In the genomic region with DNA sequence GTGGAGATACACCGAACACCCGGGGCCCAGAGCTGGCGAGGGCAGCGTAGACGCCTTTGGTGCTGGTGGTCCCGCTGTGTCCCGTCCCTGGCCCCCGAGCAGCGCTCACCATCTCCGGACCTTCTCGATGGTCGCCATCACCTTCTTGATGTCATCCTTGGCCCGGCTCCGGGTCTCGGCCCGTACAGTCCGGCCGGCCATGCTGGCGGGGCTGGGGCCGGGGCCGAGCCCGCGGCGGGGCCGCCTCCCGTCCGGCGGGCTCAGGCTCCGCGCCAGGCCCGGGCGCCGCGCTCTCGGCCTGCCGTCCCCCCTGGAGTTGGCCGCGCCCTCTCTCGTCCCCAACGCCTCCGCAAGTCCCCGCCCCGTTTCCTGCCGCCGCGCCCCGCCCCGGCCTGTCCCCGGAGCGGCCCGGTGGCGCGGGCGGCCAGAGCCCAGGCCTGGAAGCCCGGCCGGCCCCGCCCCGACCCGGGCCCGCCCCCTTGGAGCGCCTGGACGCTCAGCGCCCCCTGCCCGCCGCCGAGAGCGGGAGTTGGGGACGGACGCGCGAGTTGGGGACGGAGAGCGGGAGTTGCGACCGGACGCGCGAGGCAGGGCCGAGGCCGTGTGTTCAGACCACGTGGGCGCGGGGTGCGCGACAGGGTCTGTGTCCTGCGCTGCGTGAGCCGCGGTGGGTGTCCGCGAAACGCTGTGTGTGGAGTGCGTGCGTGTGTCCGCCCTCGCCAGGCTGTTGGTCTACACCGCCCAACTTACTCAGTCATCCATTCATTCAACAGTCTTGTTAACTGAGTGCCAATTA, we compare ENCODE assay signal across 8 cellular contexts. TPM values are rescaled to one million over a fixed set of nuclear protein-coding genes. Genes with fewer than 3 reads are reported as not detected.
DNase-seq lines count a peak whose midpoint lies in the region; ATAC-seq and TF ChIP-seq lines count a peak whose summit lies in the region.

A gene (minus strand): TSS at position 334 of the 796 bp plus-strand sequence. CDS start 133 bp downstream, at position 201.

- POLR2A ChIA-PET in activated CD8-positive, alpha-beta T cell treated with anti-CD3 and anti-CD28 coated beads, Interleukin-2, amount 10 ng/mL, durations not matched to agents 7 days and 5 days (lab: Charles Lee) = interaction anchor here (1.4 to 3.2 kb wide), 2 partner anchors 8 to 18 kb away, joined by 6 to 26 read pairs; no protein-coding TSS in a partner anchor

- H3K4me3 Mint-ChIP-seq in activated CD8-positive, alpha-beta T cell treated with anti-CD3 and anti-CD28 coated beads, Interleukin-2, amount 10 ng/mL, durations not matched to agents 7 days and 5 days = peak within 1 kb of the TSS; percentile 88

- H3K27ac ChIP-seq in C4-2B = peak within 1 kb of the TSS; percentile 93

- CTCF ChIA-PET in activated CD8-positive, alpha-beta T cell treated with anti-CD3 and anti-CD28 coated beads, Interleukin-2, amount 10 ng/mL, durations not matched to agents 7 days and 5 days (lab: Charles Lee) = no interaction called here

- DNase-seq in GM19238 (ENCODE audit: insufficient read length, low spot score) (peak; percentile 86), NCI-H748 treated with DMSO at 0.1 percent for 48 hours (lab: John Stamatoyannopoulos, UW) (peak; percentile 54), medulla oblongata (ENCODE audit: extremely low spot score) (peak; percentile 88)
- DNase-seq in activated CD8-positive, alpha-beta T cell treated with anti-CD3 and anti-CD28 coated beads, Interleukin-2, amount 10 ng/mL, durations not matched to agents 7 days and 5 days = peak; percentile 86
- DNase-seq in effector CD4-positive, alpha-beta T cell = peak; percentile 69
- DNase-seq in stimulated activated CD8-positive, alpha-beta memory T cell treated with anti-CD3 and anti-CD28 coated beads, Interleukin-12 subunit alpha, Interleukin-12 subunit beta, amount 100 ng/mL, for 1 hour (ENCODE audit: low read depth) = peak; percentile 64

- TF ChIP-seq CTCF in C4-2B (conservative IDR thresholded peaks at IDR 0.05) = peak; percentile 79

- H3K4me1 Mint-ChIP-seq in activated CD8-positive, alpha-beta T cell treated with anti-CD3 and anti-CD28 coated beads, Interleukin-2, amount 10 ng/mL, durations not matched to agents 7 days and 5 days (ENCODE audit: low read depth) = peaks cover 42% of the 10 kb centered on the region

- no peaks in the 10 kb centered on the region for H3K9me3 Mint-ChIP-seq in activated CD8-positive, alpha-beta T cell treated with anti-CD3 and anti-CD28 coated beads, Interleukin-2, amount 10 ng/mL, durations not matched to agents 7 days and 5 days (ENCODE audit: insufficient read depth)

- H3K27me3 Mint-ChIP-seq in activated CD8-positive, alpha-beta T cell treated with anti-CD3 and anti-CD28 coated beads, Interleukin-2, amount 10 ng/mL, durations not matched to agents 7 days and 5 days (ENCODE audit: low read depth) = no peaks in the 10 kb centered on the region

- H3K27ac Mint-ChIP-seq in activated CD8-positive, alpha-beta T cell treated with anti-CD3 and anti-CD28 coated beads, Interleukin-2, amount 10 ng/mL, durations not matched to agents 7 days and 5 days = peak within 1 kb of the TSS; percentile 85

- ATAC-seq in HG03439 (IDR thresholded peaks at IDR 0.05; ENCODE audit: unreplicated experiment) = peak; percentile 65
- ATAC-seq in activated CD8-positive, alpha-beta T cell treated with anti-CD3 and anti-CD28 coated beads, Interleukin-2, amount 10 ng/mL, durations not matched to agents 7 days and 5 days = peak; percentile 89

- H3K36me3 Mint-ChIP-seq in activated CD8-positive, alpha-beta T cell treated with anti-CD3 and anti-CD28 coated beads, Interleukin-2, amount 10 ng/mL, durations not matched to agents 7 days and 5 days (ENCODE audit: low read depth) = peaks cover 13% of the 10 kb centered on the region

RNA-seq across cellular contexts. Expression of the gene that starts here (rescaled TPM):
- 10 to 100 TPM; 30.3 to 34.5 TPM for total RNA-seq in activated CD8-positive, alpha-beta T cell treated with anti-CD3 and anti-CD28 coated beads, Interleukin-2, amount 10 ng/mL, durations not matched to agents 7 days and 5 days

Comparison
In these comparisons a context has a peak if more than half of its experiments do, and no peak if none do; other contexts are left out.
1. Peak in every context shown above with its lines: DNase-seq, ATAC-seq and H3K27ac ChIP-seq.